ENCODE assay signal across 8 cellular contexts in genomic region chr6:13485303-13485702, GRCh38. TPM values are rescaled to one million over a fixed set of nuclear protein-coding genes. Genes with fewer than 3 reads are reported as not detected.
A peak's percentile ranks its signal among the peaks of the same experiment; 100 is the strongest.
DNase-seq lines count a peak whose midpoint lies in the region; ATAC-seq and TF ChIP-seq lines count a peak whose summit lies in the region.

No MANE protein-coding gene starts in this region.

- H3K9me3 ChIP-seq in esophagus muscularis mucosa: peaks cover 0 to 5% (median 0%) of the 10 kb centered on the region in 4 donors
- no peaks in the 10 kb centered on the region for H3K9me3 ChIP-seq in prostate gland

- CTCF ChIA-PET in RWPE1 (lab: Yijun Ruan, JAX): interaction anchor here (0.7 to 2.6 kb wide), 4 partner anchors 11 to 157 kb away, joined by 3 to 11 read pairs (median 4); partner anchors contain the start of genes SIRT5 and TBC1D7

- H3K27ac ChIP-seq in RWPE1: peak overlapping the region; percentile 92
- peak overlapping the region; percentile 89 to 96 (median 94) for H3K27ac ChIP-seq in esophagus muscularis mucosa (replicated peaks in 1 of 4)
- H3K27ac ChIP-seq in prostate gland: peak overlapping the region; percentile 12 to 83

- H3K4me1 ChIP-seq in esophagus muscularis mucosa (peaks cover 36 to 43% (median 38%) of the 10 kb centered on the region in 4 donors), prostate gland (replicated peaks) (no peaks in the 10 kb centered on the region)

- TF ChIP-seq EP300 in esophagus muscularis mucosa (IDR thresholded peaks at IDR 0.05): no peak

- H3K4me3 ChIP-seq in GM08714 (ENCODE audit: low read length) (peak overlapping the region; percentile 87), esophagus muscularis mucosa (peak overlapping the region; percentile 72 to 93 (median 88)), prostate gland (peak overlapping the region; percentile 66 to 73)

- DNase-seq in RWPE1 (ENCODE audit: low spot score): no peak
- no peak for DNase-seq in esophagus muscularis mucosa (ENCODE audit: extremely low spot score)
- no peak for DNase-seq in prostate gland (ENCODE audit: low spot score)
- no peak for DNase-seq in ecto neural progenitor cell (ENCODE audit: low spot score)
- no peak for DNase-seq in hepatic stellate cell (ENCODE audit: low spot score)

- TF ChIP-seq POLR2A in esophagus muscularis mucosa (IDR thresholded peaks at IDR 0.05; ENCODE audit: low read depth): no peak
- no peak for TF ChIP-seq POLR2A in prostate gland (IDR thresholded peaks at IDR 0.05)

- WGBS in esophagus muscularis mucosa: 75% methylated on average over 4 of the region's 4 CpGs
- WGBS in prostate gland: 83% methylated on average over 4 of the region's 4 CpGs

- POLR2A ChIA-PET in RWPE1 (lab: Yijun Ruan, JAX; ENCODE audit: low non-redundant PET): no interaction called here

- H3K27me3 ChIP-seq in esophagus muscularis mucosa: no peaks in the 10 kb centered on the region
- H3K27me3 ChIP-seq in prostate gland (replicated peaks; ENCODE audit: insufficient read depth): no peaks in the 10 kb centered on the region

- H3K36me3 ChIP-seq in esophagus muscularis mucosa: peaks cover 0 to 4% (median under 1%) of the 10 kb centered on the region in 4 donors
- no peaks in the 10 kb centered on the region for H3K36me3 ChIP-seq in prostate gland

- ATAC-seq in GM21717 (IDR thresholded peaks at IDR 0.05; ENCODE audit: unreplicated experiment): no peak
- ATAC-seq in HG02610 (IDR thresholded peaks at IDR 0.05; ENCODE audit: unreplicated experiment): no peak

- TF ChIP-seq CTCF in RWPE1 (conservative IDR thresholded peaks at IDR 0.05; ENCODE audit: low read depth): no peak
- no peak for TF ChIP-seq CTCF in esophagus muscularis mucosa (IDR thresholded peaks at IDR 0.05)
- no peak for TF ChIP-seq CTCF in prostate gland (IDR thresholded peaks at IDR 0.05)

- intact Hi-C loops in esophagus muscularis mucosa (cut with DNase I): loop anchor here (5.0 kb wide), 1 partner anchor 148 kb away; no protein-coding TSS in a partner anchor
- intact Hi-C loops in prostate gland (cut with DNase I): loop anchor here (5.0 to 10.0 kb wide), 5 partner anchors 33 to 148 kb away; partner anchors contain the start of gene SIRT5

RNA-seq across cellular contexts. Expression of gene GFOD1, which starts 2.1 kb away (rescaled TPM):
- 10 to 100 TPM; 21.7 to 34.5 (median 25.8) TPM for total RNA-seq in esophagus muscularis mucosa
- total RNA-seq in prostate gland: 10 to 100 TPM in 1 of 2 donors, 1 to 10 TPM in 1; 10.0 to 12.2 TPM
